Comparison of ENCODE assay signal across 26 cellular contexts in the genomic region with DNA sequence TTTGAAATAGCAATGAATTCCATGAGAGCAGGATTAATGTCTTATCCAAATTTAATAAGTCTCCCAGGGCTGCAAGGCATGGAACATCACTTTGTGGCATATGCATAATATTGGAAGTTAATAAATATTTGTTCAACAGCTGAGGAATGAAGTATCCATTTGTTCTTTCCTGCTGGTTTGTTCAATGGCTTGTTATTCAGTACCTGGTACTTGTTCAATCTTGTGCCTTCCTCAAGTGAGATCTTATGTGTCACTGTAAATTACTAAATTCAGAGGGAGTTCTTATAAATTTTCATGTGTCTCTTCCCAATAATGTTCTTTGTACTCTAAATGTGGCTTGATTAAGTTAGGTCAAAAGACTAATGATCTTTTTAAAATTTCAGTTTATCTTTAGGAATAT.
"Had no signal": no experiment of that assay in that cellular context is flagged by ENCODE, and none has a peak within 500 bp of the region (broad histone marks: within the 10 kb centered on the region; RNA-seq: fewer than 3 reads in every experiment).

No MANE protein-coding gene starts in this region.

- DNase-seq: cerebellar nuclear complex; colonic mucosa; cortex of kidney; effector CD8-positive, alpha-beta T cell; erythroblast; esophagus squamous epithelium; foreskin fibroblast; foreskin melanocyte; gastrocnemius medialis; heart left ventricle; hypothalamus; immature natural killer cell; islet precursor cell; left cardiac atrium; left lung; left ventricle myocardium superior; lower lobe of right lung; mesendoderm; mucosa of descending colon; naive B cell had no signal

- H3K27ac Mint-ChIP-seq: dendritic cell treated with granulocyte-macrophage colony-stimulating factor and Interleukin-4, amounts not matched to agents 40 ng/mL and 50 ng/mL, for 4 days; immature natural killer cell; memory B cell; naive B cell had no signal

- H3K4me3 Mint-ChIP-seq: dendritic cell treated with granulocyte-macrophage colony-stimulating factor and Interleukin-4, amounts not matched to agents 40 ng/mL and 50 ng/mL, for 4 days; immature natural killer cell; memory B cell; naive B cell had no signal

- FAIRE-seq: endothelial cell of umbilical vein had no signal

- H3K9me3 ChIP-seq: colonic mucosa, esophagus squamous epithelium, gastrocnemius medialis, heart left ventricle, left lung, lower lobe of right lung, mucosa of descending colon had no signal

- H3K4me1 Mint-ChIP-seq: immature natural killer cell, memory B cell, naive B cell had no signal

- H3K36me3 Mint-ChIP-seq: immature natural killer cell, memory B cell, naive B cell had no signal

- H3K27me3 Mint-ChIP-seq: dendritic cell treated with granulocyte-macrophage colony-stimulating factor and Interleukin-4, amounts not matched to agents 40 ng/mL and 50 ng/mL, for 4 days; memory B cell; naive B cell had no signal

- H3K4me3 ChIP-seq: colonic mucosa, esophagus squamous epithelium, gastrocnemius medialis, heart left ventricle, hepatocyte, left lung, lower lobe of right lung, mucosa of descending colon had no signal

- H3K36me3 ChIP-seq: colonic mucosa, esophagus squamous epithelium, gastrocnemius medialis, heart left ventricle, left lung, lower lobe of right lung had no signal

- H3K27me3 ChIP-seq: colonic mucosa, esophagus squamous epithelium, gastrocnemius medialis, heart left ventricle, hepatocyte, left lung had no signal

- ATAC-seq: esophagus mucosa, gastrocnemius medialis, heart left ventricle, left cardiac atrium, left lung, left ventricle myocardium superior, lower lobe of right lung, mucosa of descending colon had no signal

- H3K27ac ChIP-seq: colonic mucosa, epithelial cell of prostate, esophagus squamous epithelium, gastrocnemius medialis, heart left ventricle, hepatocyte, left lung, lower lobe of right lung had no signal

- H3K4me1 ChIP-seq: colonic mucosa, gastrocnemius medialis, heart left ventricle, left lung, lower lobe of right lung had no signal
